ENCODE assay signal across 8 cellular contexts in genomic region chr22:37696657-37697539, GRCh38. TPM values are rescaled to one million over a fixed set of nuclear protein-coding genes. Genes with fewer than 3 reads are reported as not detected.
A peak's percentile ranks its signal among the peaks of the same experiment; 100 is the strongest.
DNase-seq lines count a peak whose midpoint lies in the region; ATAC-seq and TF ChIP-seq lines count a peak whose summit lies in the region.

Gene TRIOBP, plus strand, starts transcription at chr22:37697048. Its CDS starts 4,318 bp downstream, at chr22:37701366.

- H3K27ac ChIP-seq in HUES6 (ENCODE audit: low read depth, low read length), result no peak within 1 kb of the TSS; the same call in 1 of the 2 replicates
- peak within 1 kb of the TSS; percentile 89 for H3K27ac ChIP-seq in neural cell (ENCODE audit: low read length)

- DNase-seq in AG20443 (ENCODE audit: low spot score) (peak; percentile 95), SHP77 (lab: John Stamatoyannopoulos, UW) (peak; percentile 95 to 96), fibroblast of the conjunctiva (ENCODE audit: low read depth) (peak; percentile 91)
- DNase-seq in activated effector memory CD4-positive, alpha-beta T cell treated with anti-CD3 and anti-CD28 coated beads, Interleukin-2, amount 50 U/mL, for 16 hours, result peak; percentile 92

- TF ChIP-seq CTCF in neural cell (IDR thresholded peaks at IDR 0.05; ENCODE audit: poor library complexity, severe bottlenecking), result peak; percentile 80

- peak within 1 kb of the TSS; percentile 98 for H3K4me2 ChIP-seq in neural cell (ENCODE audit: low read length)

- H4K20me1 ChIP-seq in neural cell (ENCODE audit: insufficient read depth), result no peaks in the 10 kb centered on the region

- peaks cover 35% of the 10 kb centered on the region for H3K36me3 ChIP-seq in HUES6 (ENCODE audit: control insufficient read depth, insufficient read depth, low read length)
- H3K36me3 ChIP-seq in neural cell (ENCODE audit: insufficient read depth, low read length), result peaks cover 5% of the 10 kb centered on the region

- no peaks in the 10 kb centered on the region for H3K4me1 ChIP-seq in HUES6 (ENCODE audit: control insufficient read depth, insufficient read depth, low read length)

- peak within 1 kb of the TSS; percentile 75 for H3K4me3 ChIP-seq in HUES6 (ENCODE audit: low read depth, low read length)
- peak within 1 kb of the TSS; percentile 92 for H3K4me3 ChIP-seq in neural cell (ENCODE audit: low read length)

- no peaks in the 10 kb centered on the region for H3K9me3 ChIP-seq in HUES6 (ENCODE audit: control insufficient read depth, insufficient read depth, low read depth, low read length)
- no peaks in the 10 kb centered on the region for H3K9me3 ChIP-seq in neural cell (ENCODE audit: low read length)

- no peak within 1 kb of the TSS for H3K27ac Mint-ChIP-seq in stimulated activated naive CD8-positive, alpha-beta T cell treated with anti-CD3 and anti-CD28 coated beads, Interleukin-15, Interleukin-2, amounts not matched to agents 100 ng/mL and 50 ng/mL, for 24 hours

- peak within 1 kb of the TSS; percentile 92 for H2AFZ ChIP-seq in neural cell (ENCODE audit: low read depth, low read length)

- H3K79me2 ChIP-seq in neural cell (replicated peaks; ENCODE audit: insufficient read depth, low read length), result peaks cover 12% of the 10 kb centered on the region

- no peaks in the 10 kb centered on the region for H3K9me2 ChIP-seq in neural cell (ENCODE audit: insufficient read depth, low read length)

- peak within 1 kb of the TSS; percentile 52 for H3K4me3 Mint-ChIP-seq in stimulated activated naive CD8-positive, alpha-beta T cell treated with anti-CD3 and anti-CD28 coated beads, Interleukin-15, Interleukin-2, amounts not matched to agents 100 ng/mL and 50 ng/mL, for 24 hours

- ATAC-seq in GM19438 (IDR thresholded peaks at IDR 0.05; ENCODE audit: low read depth, unreplicated experiment), result peak; percentile 99

- H3K27me3 ChIP-seq in HUES6 (ENCODE audit: control insufficient read depth, insufficient read depth, low read length), result no peaks in the 10 kb centered on the region
- H3K27me3 ChIP-seq in neural cell (ENCODE audit: insufficient read depth, low read depth, low read length), result no peaks in the 10 kb centered on the region

- TF ChIP-seq EP300 in neural cell (conservative IDR thresholded peaks at IDR 0.05; ENCODE audit: poor library complexity, severe bottlenecking), result no peak

- TF ChIP-seq RAD21 in neural cell (conservative IDR thresholded peaks at IDR 0.05), result peak; percentile 59

- no peaks in the 10 kb centered on the region for H3K9me3 Mint-ChIP-seq in stimulated activated naive CD8-positive, alpha-beta T cell treated with anti-CD3 and anti-CD28 coated beads, Interleukin-15, Interleukin-2, amounts not matched to agents 100 ng/mL and 50 ng/mL, for 24 hours

- H3K4me1 Mint-ChIP-seq in stimulated activated naive CD8-positive, alpha-beta T cell treated with anti-CD3 and anti-CD28 coated beads, Interleukin-15, Interleukin-2, amounts not matched to agents 100 ng/mL and 50 ng/mL, for 24 hours (ENCODE audit: low read depth), result peaks cover 19% of the 10 kb centered on the region

- H3F3A ChIP-seq in neural cell (ENCODE audit: insufficient read depth, low read length, poor library complexity, severe bottlenecking), result no peaks in the 10 kb centered on the region

- H3K9ac ChIP-seq in HUES6 (ENCODE audit: low read length), result peak within 1 kb of the TSS; percentile 71
- H3K9ac ChIP-seq in neural cell (ENCODE audit: low read length), result peak within 1 kb of the TSS; percentile 90

- H3K36me3 Mint-ChIP-seq in stimulated activated naive CD8-positive, alpha-beta T cell treated with anti-CD3 and anti-CD28 coated beads, Interleukin-15, Interleukin-2, amounts not matched to agents 100 ng/mL and 50 ng/mL, for 24 hours (ENCODE audit: low read depth), result peaks cover 32% of the 10 kb centered on the region

- H3K27me3 Mint-ChIP-seq in stimulated activated naive CD8-positive, alpha-beta T cell treated with anti-CD3 and anti-CD28 coated beads, Interleukin-15, Interleukin-2, amounts not matched to agents 100 ng/mL and 50 ng/mL, for 24 hours, result no peaks in the 10 kb centered on the region

TF ChIP-seq in neural cell, 6 proteins besides CTCF, POLR2A, EP300 and RAD21:
- TF ChIP-seq SMC3 (conservative IDR thresholded peaks at IDR 0.05; ENCODE audit: poor library complexity), result peak; percentile 69
- TF ChIP-seq POLR2AphosphoS5 (IDR thresholded peaks at IDR 0.05), result peak; percentile 86
- TF ChIP-seq MXI1 (conservative IDR thresholded peaks at IDR 0.05; ENCODE audit: poor library complexity, severe bottlenecking), result peak; percentile 64
- TF ChIP-seq REST (IDR thresholded peaks at IDR 0.05; ENCODE audit: borderline replicate concordance), result peak; percentile 85
- no peak for TF ChIP-seq EZH2 (IDR thresholded peaks at IDR 0.05; ENCODE audit: borderline replicate concordance, insufficient read depth, low read length, poor library complexity, severe bottlenecking)
- TF ChIP-seq TAF1 (IDR thresholded peaks at IDR 0.05; ENCODE audit: low read depth), result peak; percentile 52

RNA-seq across cellular contexts. Expression of gene TRIOBP, which starts in this region (rescaled TPM):
- 9.2 and 16.2 TPM in 2 replicates for polyA plus RNA-seq in neural cell
- 17.5 and 18.2 TPM in 2 replicates for polyA minus RNA-seq in neural cell
